In the genomic region with DNA sequence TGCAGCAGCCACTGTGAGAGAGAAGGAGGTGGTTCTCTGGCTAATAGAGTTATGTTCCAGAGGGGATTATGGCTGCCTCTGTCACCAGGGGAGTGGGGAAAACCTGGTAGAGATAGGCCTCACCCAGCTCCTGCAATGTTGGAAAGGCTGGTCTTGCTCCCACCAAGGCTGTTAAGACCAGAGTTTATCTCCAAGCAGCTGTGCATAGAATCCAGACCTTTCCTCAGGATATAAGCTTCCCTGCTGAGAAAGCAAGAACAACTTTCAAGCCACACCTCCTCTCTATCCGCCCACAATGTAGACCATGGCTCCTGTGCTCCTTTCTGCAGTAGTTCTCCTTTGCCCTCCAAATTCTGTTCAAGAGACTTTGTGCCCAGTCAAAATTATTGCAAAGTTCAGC, we compare ENCODE assay signal across 28 cellular contexts.
"Had no signal": no experiment of that assay in that cellular context is flagged by ENCODE, and none has a peak within 500 bp of the region (broad histone marks: within the 10 kb centered on the region; RNA-seq: fewer than 3 reads in every experiment).

No MANE protein-coding gene starts in this region.

- H3K27ac ChIP-seq: stomach, suprapubic skin, testis, thoracic aorta, thyroid gland, tibial artery, tibial nerve, transverse colon, upper lobe of left lung, upper lobe of right lung, uterus, vagina had no signal

- H3K4me3 Mint-ChIP-seq: stimulated activated effector memory CD8-positive, alpha-beta T cell treated with anti-CD3 and anti-CD28 coated beads, Interleukin-12 subunit alpha, Interleukin-12 subunit beta, amount 100 ng/mL, for 72 hours; stimulated activated naive B cell treated with anti-CD40 and anti-IgM and Interleukin-4, amounts not matched to agents 10 μg/mL and 1 μg/mL and 100 μg/mL, for 72 hours; stimulated activated naive CD8-positive, alpha-beta T cell treated with anti-CD3 and anti-CD28 coated beads, Interleukin-15, amount 100 ng/mL, for 72 hours; stimulated activated naive CD8-positive, alpha-beta T cell treated with anti-CD3 and anti-CD28 coated beads, Interleukin-15, Interleukin-2, amounts not matched to agents 100 ng/mL and 50 ng/mL, for 24 hours; type B pancreatic cell had no signal

- H3K36me3 ChIP-seq: stomach, suprapubic skin, thoracic aorta, thyroid gland, tibial artery, tibial nerve, transverse colon, upper lobe of left lung, upper lobe of right lung, uterus, vagina had no signal

- H3K27me3 Mint-ChIP-seq: stimulated activated naive B cell treated with anti-CD40 and anti-IgM and Interleukin-4, amounts not matched to agents 10 μg/mL and 1 μg/mL and 100 μg/mL, for 72 hours; stimulated activated naive CD8-positive, alpha-beta T cell treated with anti-CD3 and anti-CD28 coated beads, Interleukin-15, amount 100 ng/mL, for 72 hours; stimulated activated naive CD8-positive, alpha-beta T cell treated with anti-CD3 and anti-CD28 coated beads, Interleukin-15, Interleukin-2, amounts not matched to agents 100 ng/mL and 50 ng/mL, for 24 hours; type B pancreatic cell had no signal

- H3K27ac Mint-ChIP-seq: stimulated activated effector memory CD8-positive, alpha-beta T cell treated with anti-CD3 and anti-CD28 coated beads, Interleukin-12 subunit alpha, Interleukin-12 subunit beta, amount 100 ng/mL, for 72 hours; stimulated activated naive B cell treated with anti-CD40 and anti-IgM and Interleukin-4, amounts not matched to agents 10 μg/mL and 1 μg/mL and 100 μg/mL, for 72 hours; stimulated activated naive CD8-positive, alpha-beta T cell treated with anti-CD3 and anti-CD28 coated beads, Interleukin-15, amount 100 ng/mL, for 72 hours; stimulated activated naive CD8-positive, alpha-beta T cell treated with anti-CD3 and anti-CD28 coated beads, Interleukin-15, Interleukin-2, amounts not matched to agents 100 ng/mL and 50 ng/mL, for 24 hours; type B pancreatic cell had no signal

- ATAC-seq: stimulated activated effector memory CD8-positive, alpha-beta T cell treated with anti-CD3 and anti-CD28 coated beads, Interleukin-12 subunit alpha, Interleukin-12 subunit beta, amount 100 ng/mL, for 72 hours; stimulated activated naive B cell treated with anti-CD40 and anti-IgM and Interleukin-4, amounts not matched to agents 10 μg/mL and 1 μg/mL and 100 μg/mL, for 72 hours; stimulated activated naive CD8-positive, alpha-beta T cell treated with anti-CD3 and anti-CD28 coated beads, Interleukin-15, amount 100 ng/mL, for 72 hours; stimulated activated naive CD8-positive, alpha-beta T cell treated with anti-CD3 and anti-CD28 coated beads, Interleukin-15, Interleukin-2, amounts not matched to agents 100 U/mL and 50 U/mL, for 24 hours; upper lobe of right lung had no signal

- FAIRE-seq: urothelium cell line had no signal

- H3K36me3 Mint-ChIP-seq: stimulated activated effector memory CD8-positive, alpha-beta T cell treated with anti-CD3 and anti-CD28 coated beads, Interleukin-12 subunit alpha, Interleukin-12 subunit beta, amount 100 ng/mL, for 72 hours; stimulated activated naive B cell treated with anti-CD40 and anti-IgM and Interleukin-4, amounts not matched to agents 10 μg/mL and 1 μg/mL and 100 μg/mL, for 72 hours; type B pancreatic cell had no signal

- H3K9me3 Mint-ChIP-seq: type B pancreatic cell had no signal

- H3K4me1 Mint-ChIP-seq: stimulated activated effector memory CD8-positive, alpha-beta T cell treated with anti-CD3 and anti-CD28 coated beads, Interleukin-12 subunit alpha, Interleukin-12 subunit beta, amount 100 ng/mL, for 72 hours; stimulated activated naive B cell treated with anti-CD40 and anti-IgM and Interleukin-4, amounts not matched to agents 10 μg/mL and 1 μg/mL and 100 μg/mL, for 72 hours; stimulated activated naive CD8-positive, alpha-beta T cell treated with anti-CD3 and anti-CD28 coated beads, Interleukin-15, amount 100 ng/mL, for 72 hours had no signal

- H3K4me1 ChIP-seq: stomach, suprapubic skin, testis, thyroid gland, tibial artery, tibial nerve, transverse colon, upper lobe of left lung, upper lobe of right lung, uterus, vagina had no signal

- H3K9me3 ChIP-seq: testis, thoracic aorta, thyroid gland, tibial artery, upper lobe of right lung, uterus, vagina had no signal

- H3K4me3 ChIP-seq: stomach, suprapubic skin, testis, thoracic aorta, thyroid gland, tibial artery, tibial nerve, transverse colon, upper lobe of left lung, upper lobe of right lung, uterus, vagina had no signal

- DNase-seq: stimulated activated CD4-positive, alpha-beta T cell treated with anti-CD3 and anti-CD28 coated beads, Interleukin-2, amount 100 ng/mL, for 48 hours; stimulated activated CD4-positive, alpha-beta T cell treated with anti-CD3 and anti-CD28 coated beads, Interleukin-4, amount 100 ng/mL, for 1 hour; stimulated activated CD4-positive, alpha-beta T cell treated with anti-CD3 and anti-CD28 coated beads, Interleukin-4, amount 100 ng/mL, for 24 hours; stimulated activated CD4-positive, alpha-beta T cell treated with anti-CD3 and anti-CD28 coated beads, Interleukin-4, amount 100 ng/mL, for 4 hours; stimulated activated CD8-positive, alpha-beta memory T cell treated with anti-CD3 and anti-CD28 coated beads, Interleukin-4, amount 100 ng/mL, for 48 hours; stimulated activated naive B cell treated with anti-CD40 and anti-IgM and Interleukin-4, amounts not matched to agents 10 μg/mL and 1 μg/mL and 100 μg/mL, for 72 hours; stimulated activated naive CD4-positive, alpha-beta T cell; stimulated activated naive CD4-positive, alpha-beta T cell treated with Interleukin-2 at 50 U/mL for 16 hours; stimulated activated naive CD8-positive, alpha-beta T cell treated with anti-CD3 and anti-CD28 coated beads, Interleukin-15, amount 100 ng/mL, for 72 hours; stimulated activated naive CD8-positive, alpha-beta T cell treated with anti-CD3 and anti-CD28 coated beads, Interleukin-15, Interleukin-2, amounts not matched to agents 100 U/mL and 50 U/mL, for 24 hours; stomach; substantia nigra; testis; thyroid gland; tibial artery; transverse colon; trophoblast cell; upper lobe of left lung; upper lobe of right lung; uterus had no signal

- H3K27me3 ChIP-seq: stomach, suprapubic skin, testis, thyroid gland, tibial artery, tibial nerve, transverse colon, upper lobe of left lung, upper lobe of right lung, uterus, vagina had no signal
